ENCODE assay signal across 21 cellular contexts in genomic region chr3:148848410-148848809, GRCh38. TPM values are rescaled to one million over a fixed set of nuclear protein-coding genes. Genes with fewer than 3 reads are reported as not detected.
DNase-seq lines count a peak whose midpoint lies in the region; ATAC-seq, FAIRE-seq and TF ChIP-seq lines count a peak whose summit lies in the region.
"Had no signal": no experiment of that assay in that cellular context is flagged by ENCODE, and none has a peak within 500 bp of the region (broad histone marks: within the 10 kb centered on the region; RNA-seq: fewer than 3 reads in every experiment).

No MANE protein-coding gene starts in this region.

- no peaks in the 10 kb centered on the region for H3F3A ChIP-seq in GM23338 (replicated peaks; ENCODE audit: low read depth)

- H3K27ac Mint-ChIP-seq in GM23338: peak overlapping the region; percentile 83; the same call in 1 of the 2 replicates
- no peak overlapping the region for H3K27ac Mint-ChIP-seq in CD4-positive, alpha-beta memory T cell
- H3K27ac Mint-ChIP-seq: CD8-positive, alpha-beta T cell; H9 had no signal

- H3K4me3 Mint-ChIP-seq in GM23338: no peak overlapping the region
- no peak overlapping the region for H3K4me3 Mint-ChIP-seq in CD4-positive, alpha-beta memory T cell
- H3K4me3 Mint-ChIP-seq: CD8-positive, alpha-beta T cell; H9 had no signal

- no peaks in the 10 kb centered on the region for H3K36me3 Mint-ChIP-seq in GM23338 (ENCODE audit: low read depth)
- H3K36me3 Mint-ChIP-seq in CD4-positive, alpha-beta memory T cell: no peaks in the 10 kb centered on the region
- H3K36me3 Mint-ChIP-seq: CD8-positive, alpha-beta T cell had no signal

- POLR2A ChIA-PET in A549 (lab: Yijun Ruan, JAX): no interaction called here
- POLR2A ChIA-PET in CD4-positive, alpha-beta memory T cell (lab: Charles Lee; ENCODE audit: partially characterized antibody): no interaction called here

- H3K9me3 Mint-ChIP-seq in GM23338: no peaks in the 10 kb centered on the region
- H3K9me3 Mint-ChIP-seq in CD4-positive, alpha-beta memory T cell: no peaks in the 10 kb centered on the region
- H3K9me3 Mint-ChIP-seq: CD8-positive, alpha-beta T cell; H9 had no signal

- H3K4me1 Mint-ChIP-seq in GM23338: no peaks in the 10 kb centered on the region
- no peaks in the 10 kb centered on the region for H3K4me1 Mint-ChIP-seq in CD4-positive, alpha-beta memory T cell
- H3K4me1 Mint-ChIP-seq: H9 had no signal

- no peaks in the 10 kb centered on the region for H3K36me3 ChIP-seq in GM23338 (ENCODE audit: insufficient read depth)
- no peaks in the 10 kb centered on the region for H3K36me3 ChIP-seq in SK-N-MC (ENCODE audit: insufficient read depth, low read length)
- no peaks in the 10 kb centered on the region for H3K36me3 ChIP-seq in CD4-positive, alpha-beta memory T cell (ENCODE audit: insufficient read depth, low read length)

- no peaks in the 10 kb centered on the region for H3K27me3 Mint-ChIP-seq in GM23338 (ENCODE audit: insufficient read depth, low read depth, poor library complexity)
- H3K27me3 Mint-ChIP-seq in CD4-positive, alpha-beta memory T cell: peaks cover 0 to 1% of the 10 kb centered on the region in 2 donors

- TF ChIP-seq EP300 in A549 (IDR thresholded peaks at IDR 0.05): no peak

- intact Hi-C loops in CD4-positive, alpha-beta memory T cell (cut with micrococcal nuclease): no loop called here

- CTCF ChIA-PET in A549 (lab: Yijun Ruan, JAX): interaction anchor here (1.7 kb wide), 1 partner anchor 12 kb away, joined by 5 read pairs; no protein-coding TSS in a partner anchor
- CTCF ChIA-PET in CD4-positive, alpha-beta memory T cell (lab: Charles Lee; ENCODE audit: partially characterized antibody): no interaction called here

- H3K9me2 ChIP-seq in GM23338 (ENCODE audit: insufficient read depth): no peaks in the 10 kb centered on the region

- H3K4me1 ChIP-seq in A549: no peaks in the 10 kb centered on the region
- no peaks in the 10 kb centered on the region for H3K4me1 ChIP-seq in GM23338 (ENCODE audit: insufficient read depth)
- H3K4me1 ChIP-seq in CD4-positive, alpha-beta memory T cell (ENCODE audit: insufficient read depth, low read length): no peaks in the 10 kb centered on the region
- H3K4me1 ChIP-seq: Caco-2 had no signal

- H3K79me2 ChIP-seq in GM23338 (replicated peaks; ENCODE audit: insufficient read depth): no peaks in the 10 kb centered on the region

- H3K4me2 ChIP-seq in A549: no peak overlapping the region
- no peak overlapping the region for H3K4me2 ChIP-seq in GM23338

- TF ChIP-seq RAD21 in A549 (conservative IDR thresholded peaks at IDR 0.05 in 1 of 2, IDR thresholded peaks at IDR 0.05 in 1 of 2): no peak

- no peak for TF ChIP-seq CTCF in A549 (IDR thresholded peaks at IDR 0.05)
- no peak for TF ChIP-seq CTCF in GM23338 (conservative IDR thresholded peaks at IDR 0.05; ENCODE audit: low read depth in 2 of 2)

- FAIRE-seq in A549 (lab: Jason Lieb, UNC): no peak
- FAIRE-seq: G401.6, GM19239 had no signal

- 72% methylated on average over 1 of the region's 1 CpG for WGBS in A549 (ENCODE audit: missing lambda C conversion rate)

- H3K9me3 ChIP-seq in A549 (no peaks in the 10 kb centered on the region), SK-N-MC (ENCODE audit: low read depth, low read length) (no peaks in the 10 kb centered on the region)
- no peaks in the 10 kb centered on the region for H3K9me3 ChIP-seq in CD4-positive, alpha-beta memory T cell (ENCODE audit: control insufficient read depth in 1 of 2, low read length in 2 of 2)
- H3K9me3 ChIP-seq: Caco-2 had no signal

- no peaks in the 10 kb centered on the region for H3K27me3 ChIP-seq in GM23338 (ENCODE audit: insufficient read depth)
- no peaks in the 10 kb centered on the region for H3K27me3 ChIP-seq in CD4-positive, alpha-beta memory T cell (ENCODE audit: insufficient read depth, low read length)

- no peak overlapping the region for H3K4me3 ChIP-seq in A549
- no peak overlapping the region for H3K4me3 ChIP-seq in GM23338
- H3K4me3 ChIP-seq in SK-N-MC: no peak overlapping the region
- no peak overlapping the region for H3K4me3 ChIP-seq in CD4-positive, alpha-beta memory T cell (ENCODE audit: low read length in 2 of 2)
- H3K4me3 ChIP-seq: GM23248 had no signal

- H4K20me1 ChIP-seq in GM23338 (replicated peaks; ENCODE audit: insufficient read depth): no peaks in the 10 kb centered on the region

- H3K27ac ChIP-seq in A549 (no peak overlapping the region), GM23338 (ENCODE audit: low read depth) (no peak overlapping the region), SK-N-MC (peak overlapping the region; percentile 54; the same call in 1 of the 2 replicates)
- H3K27ac ChIP-seq in CD4-positive, alpha-beta memory T cell (ENCODE audit: low read depth, low read length): no peak overlapping the region
- H3K27ac ChIP-seq: GM23248 had no signal

- no peak for DNase-seq in A549 (ENCODE audit: low read depth in 1 of 2, low spot score in 1 of 2)
- no peak for DNase-seq in GM23338 (ENCODE audit: low spot score)
- no peak for DNase-seq in SK-N-MC (ENCODE audit: low read depth, low spot score)
- DNase-seq in iris pigment epithelial cell (ENCODE audit: low read depth): peak; percentile 13
- DNase-seq in NCI-H1105 treated with DMSO at 0.1 percent for 48 hours (lab: John Stamatoyannopoulos, UW): no peak
- DNase-seq in CD4-positive, alpha-beta memory T cell: no peak
- DNase-seq in kidney glomerular epithelial cell (lab: John Stamatoyannopoulos, UW): no peak
- DNase-seq: 8988T; C1 segment of cervical spinal cord; Caco-2; CD8-positive, alpha-beta T cell; DMS153; DND-41; GM23248; H9 had no signal

- TF ChIP-seq POLR2A in A549 (IDR thresholded peaks at IDR 0.05; ENCODE audit: low read length): no peak

- H3K9ac ChIP-seq in SK-N-MC (ENCODE audit: insufficient read length): no peak overlapping the region
- H3K9ac ChIP-seq: GM23248 had no signal

- no peak for ATAC-seq in A549
- no peak for ATAC-seq in GM23338
- ATAC-seq: CD8-positive, alpha-beta T cell; HCT116 had no signal

- no peak overlapping the region for H2AFZ ChIP-seq in GM23338
- H2AFZ ChIP-seq: GM23248 had no signal

TF ChIP-seq in A549, 52 proteins besides CTCF, POLR2A, EP300 and RAD21:
- no peak for TF ChIP-seq BHLHE40 (IDR thresholded peaks at IDR 0.05; ENCODE audit: low read depth, low read length)
- TF ChIP-seq MAFK (IDR thresholded peaks at IDR 0.05; ENCODE audit: partially characterized antibody): peak; percentile 64
TF ChIP-seq in A549: peak in this region for 1.

TF ChIP-seq in GM23338, 12 proteins besides CTCF, POLR2A, EP300 and RAD21 (continues in another document):
- TF ChIP-seq ZNF114 (CRISPR knock-in tag; IDR thresholded peaks at IDR 0.05) (no peak), EZH2phosphoT487 (IDR thresholded peaks at IDR 0.05; ENCODE audit: unreplicated experiment) (no peak), ETS1 (IDR thresholded peaks at IDR 0.05) (no peak)
- TF ChIP-seq, protein P1, sequence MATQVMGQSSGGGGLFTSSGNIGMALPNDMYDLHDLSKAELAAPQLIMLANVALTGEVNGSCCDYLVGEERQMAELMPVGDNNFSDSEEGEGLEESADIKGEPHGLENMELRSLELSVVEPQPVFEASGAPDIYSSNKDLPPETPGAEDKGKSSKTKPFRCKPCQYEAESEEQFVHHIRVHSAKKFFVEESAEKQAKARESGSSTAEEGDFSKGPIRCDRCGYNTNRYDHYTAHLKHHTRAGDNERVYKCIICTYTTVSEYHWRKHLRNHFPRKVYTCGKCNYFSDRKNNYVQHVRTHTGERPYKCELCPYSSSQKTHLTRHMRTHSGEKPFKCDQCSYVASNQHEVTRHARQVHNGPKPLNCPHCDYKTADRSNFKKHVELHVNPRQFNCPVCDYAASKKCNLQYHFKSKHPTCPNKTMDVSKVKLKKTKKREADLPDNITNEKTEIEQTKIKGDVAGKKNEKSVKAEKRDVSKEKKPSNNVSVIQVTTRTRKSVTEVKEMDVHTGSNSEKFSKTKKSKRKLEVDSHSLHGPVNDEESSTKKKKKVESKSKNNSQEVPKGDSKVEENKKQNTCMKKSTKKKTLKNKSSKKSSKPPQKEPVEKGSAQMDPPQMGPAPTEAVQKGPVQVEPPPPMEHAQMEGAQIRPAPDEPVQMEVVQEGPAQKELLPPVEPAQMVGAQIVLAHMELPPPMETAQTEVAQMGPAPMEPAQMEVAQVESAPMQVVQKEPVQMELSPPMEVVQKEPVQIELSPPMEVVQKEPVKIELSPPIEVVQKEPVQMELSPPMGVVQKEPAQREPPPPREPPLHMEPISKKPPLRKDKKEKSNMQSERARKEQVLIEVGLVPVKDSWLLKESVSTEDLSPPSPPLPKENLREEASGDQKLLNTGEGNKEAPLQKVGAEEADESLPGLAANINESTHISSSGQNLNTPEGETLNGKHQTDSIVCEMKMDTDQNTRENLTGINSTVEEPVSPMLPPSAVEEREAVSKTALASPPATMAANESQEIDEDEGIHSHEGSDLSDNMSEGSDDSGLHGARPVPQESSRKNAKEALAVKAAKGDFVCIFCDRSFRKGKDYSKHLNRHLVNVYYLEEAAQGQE (IDR thresholded peaks at IDR 0.05; ENCODE audit: unreplicated experiment): no peak

RNA-seq across cellular contexts. Expression of gene CPA3, which starts 16.7 kb away (rescaled TPM):
- polyA plus RNA-seq in A549 (2011; rRNA removed) (not detected in 2 replicates), A549 (2017; fragmentation: RNase III; extraction: RNeasy Plus Mini Kit Qiagen cat#74134 plus additional on column Dnase treatment) (not detected in 3 replicates), GM23338 (2016; fragmentation: Nextera tagmentation; extraction: Ambion mirVana) (not detected in 2 replicates)
- polyA plus RNA-seq in A549 (2012; cell fraction: cytosol; rRNA removed): not detected in 2 replicates
- polyA plus RNA-seq in A549 (2012; cell fraction: nucleus; rRNA removed): not detected in 2 replicates
- not detected in 2 replicates for polyA minus RNA-seq in A549 (2011; rRNA and poly(A)+ RNA removed)
- total RNA-seq in GM23338 (2014; rRNA removed; shearing (Covaris generic)): not detected in 2 replicates
- not detected for total RNA-seq in CD4-positive, alpha-beta memory T cell
- not detected for polyA plus RNA-seq in CD4-positive, alpha-beta memory T cell
- total RNA-seq: A673; Caco-2; CD8-positive, alpha-beta T cell; GM23248; H4; H9 had no signal
- polyA plus RNA-seq: GM23248 had no signal

RNA-seq across cellular contexts. Expression of gene CPB1, which starts 20.8 kb away (rescaled TPM):
- polyA plus RNA-seq in A549 (2011; rRNA removed): not detected in 2 replicates
- not detected in 2 replicates for polyA plus RNA-seq in A549 (2012; cell fraction: cytosol; rRNA removed)
- not detected in 2 replicates for polyA plus RNA-seq in A549 (2012; cell fraction: nucleus; rRNA removed)
- polyA plus RNA-seq in A549 (2017; fragmentation: RNase III; extraction: RNeasy Plus Mini Kit Qiagen cat#74134 plus additional on column Dnase treatment): not detected in 3 replicates
- polyA minus RNA-seq in A549 (2011; rRNA and poly(A)+ RNA removed): not detected in 2 replicates
- total RNA-seq in GM23338 (2014; rRNA removed; shearing (Covaris generic)): not detected in 2 replicates
- not detected in 2 replicates for polyA plus RNA-seq in GM23338 (2016; fragmentation: Nextera tagmentation; extraction: Ambion mirVana)
- total RNA-seq in CD4-positive, alpha-beta memory T cell: not detected
- not detected for polyA plus RNA-seq in CD4-positive, alpha-beta memory T cell
- total RNA-seq: A673; Caco-2; CD8-positive, alpha-beta T cell; GM23248; H4; H9 had no signal
- polyA plus RNA-seq: BJ, GM23248 had no signal
